8 cellular contexts compared by ENCODE assay signal in genomic region chr15:72227192-72227586, GRCh38. TPM values are rescaled to one million over a fixed set of nuclear protein-coding genes. Genes with fewer than 3 reads are reported as not detected.
DNase-seq lines count a peak whose midpoint lies in the region; ATAC-seq, FAIRE-seq and TF ChIP-seq lines count a peak whose summit lies in the region.

No MANE protein-coding gene starts in this region.

- SMC1A ChIA-PET in GM12878 (lab: Charles Lee; ENCODE audit: uncharacterized antibody, unreplicated experiment) = interaction anchor here (0.9 to 3.0 kb wide), 12 partner anchors 10 to 87 kb away, joined by 3 to 16 read pairs (median 5); no protein-coding TSS in a partner anchor

- H3K4me3 ChIP-seq in SJCRH30 (peak overlapping the region; percentile 96), GM12878 (peak overlapping the region; percentile 96), mucosa of rectum (ENCODE audit: low read length in 2 of 2) (peak overlapping the region in 1 of 2 donors; percentile 17), upper lobe of right lung (peak overlapping the region; percentile 3)

- no peaks in the 10 kb centered on the region for H3K9me3 ChIP-seq in SJCRH30 (replicated peaks)
- H3K9me3 ChIP-seq in GM12878 (replicated peaks; ENCODE audit: control insufficient read depth, insufficient read depth, low read length) = no peaks in the 10 kb centered on the region
- H3K9me3 ChIP-seq in mucosa of rectum (ENCODE audit: control insufficient read depth in 2 of 2, low read length in 2 of 2) = no peaks in the 10 kb centered on the region
- no peaks in the 10 kb centered on the region for H3K9me3 ChIP-seq in upper lobe of right lung

- H2AFZ ChIP-seq in GM12878 (ENCODE audit: control insufficient read depth, low read depth, low read length) = no peak overlapping the region

- peak overlapping the region; percentile 77 for H3K4me2 ChIP-seq in GM12878 (ENCODE audit: control insufficient read depth, insufficient read depth)

- no TSS peak for BruUV-seq in GM12878 (replicated peaks; lab: Mats Ljungman, UMichigan)

- TF ChIP-seq RAD21 in GM12878 (IDR thresholded peaks at IDR 0.05; ENCODE audit: insufficient read depth, low read depth, low read length) = no peak

- H3K4me1 ChIP-seq in SJCRH30 (peaks cover 26% of the 10 kb centered on the region), GM12878 (ENCODE audit: control insufficient read depth, insufficient read depth, low read length) (peaks cover 24% of the 10 kb centered on the region), mucosa of rectum (ENCODE audit: control insufficient read depth in 2 of 2, insufficient read depth in 2 of 2, low read length in 2 of 2) (peaks cover 17 to 30% of the 10 kb centered on the region in 2 donors), upper lobe of right lung (peaks cover 57% of the 10 kb centered on the region)

- H3K9ac ChIP-seq in GM12878 (ENCODE audit: control insufficient read depth, insufficient read depth, low read length) (peak overlapping the region; percentile 95), mucosa of rectum (ENCODE audit: low read depth in 1 of 2, low read length in 2 of 2) (no peak overlapping the region)

- intact Hi-C loops in GM12878 (cut with micrococcal nuclease; ENCODE audit: unreplicated experiment) = loop anchor here (5.0 kb wide), 1 partner anchor 245 kb away; the partner anchor contains the start of gene ARIH1
- intact Hi-C loops in upper lobe of right lung (cut with DNase I) = no loop called here

- in situ Hi-C loops in GM12878 (cut with MboI) = no loop called here

- RAD21 ChIA-PET in GM12878 (lab: Charles Lee; ENCODE audit: unreplicated experiment) = interaction anchor here (0.5 to 2.5 kb wide), 13 partner anchors 10 to 246 kb away, joined by 3 to 13 read pairs (median 4); no protein-coding TSS in a partner anchor

- CTCF ChIA-PET in GM12878 (lab: Yijun Ruan, JAX) = interaction anchor here (0.8 to 3.6 kb wide), 17 partner anchors 8 to 1409 kb away, joined by 3 to 27 read pairs (median 4); partner anchors contain the start of gene HEXA

- WGBS in GM12878 (ENCODE audit: insufficient coverage, insufficient replicate concordance, low lambda C conversion rate, missing lambda C conversion rate) = 0% methylated on average over 8 of the region's 8 CpGs

- ATAC-seq in GM12878 (peak; percentile 3), upper lobe of right lung (no peak), GM19463 (IDR thresholded peaks at IDR 0.05; ENCODE audit: unreplicated experiment) (no peak)

- H4K20me1 ChIP-seq in GM12878 (ENCODE audit: control insufficient read depth, insufficient read depth) = peaks cover 19% of the 10 kb centered on the region

- H3K79me2 ChIP-seq in GM12878 (ENCODE audit: control insufficient read depth, insufficient read depth, low read length) = peaks cover 95% of the 10 kb centered on the region

- TF ChIP-seq CTCF in GM12878 (IDR thresholded peaks at IDR 0.05 in 2 of 3, conservative IDR thresholded peaks at IDR 0.05 in 1 of 3; ENCODE audit: control insufficient read depth in 2 of 3, extremely low read depth in 1 of 3, insufficient read depth in 1 of 3, low read depth in 3 of 3, low read length in 3 of 3) = no peak
- no peak for TF ChIP-seq CTCF in upper lobe of right lung (IDR thresholded peaks at IDR 0.05)

- no peak for TF ChIP-seq POLR2A in GM12878 (IDR thresholded peaks at IDR 0.05; ENCODE audit: low read depth, low read length)

- no peak for FAIRE-seq in GM12878 (lab: Jason Lieb, UNC)

- POLR2A ChIA-PET in GM12878 (lab: Charles Lee) = interaction anchor here (0.6 to 2.1 kb wide), 10 partner anchors 10 to 454 kb away, joined by 3 to 9 read pairs (median 3); partner anchors contain the start of genes MYO9A and SENP8

- no peak for TF ChIP-seq EP300 in GM12878 (IDR thresholded peaks at IDR 0.05; ENCODE audit: borderline replicate concordance in 1 of 2, control insufficient read depth in 1 of 2, low read depth in 2 of 2, low read length in 2 of 2)

- H3K27me3 ChIP-seq in SJCRH30 (no peaks in the 10 kb centered on the region), GM12878 (replicated peaks in 1 of 2; ENCODE audit: control insufficient read depth in 2 of 2, insufficient read depth in 2 of 2, low read length in 1 of 2) (no peaks in the 10 kb centered on the region), mucosa of rectum (ENCODE audit: control insufficient read depth in 2 of 2, insufficient read depth in 2 of 2, low read length in 2 of 2) (no peaks in the 10 kb centered on the region), upper lobe of right lung (no peaks in the 10 kb centered on the region)

- H3K27ac ChIP-seq in SJCRH30 (peak overlapping the region; percentile 98), GM12878 (ENCODE audit: control insufficient read depth, insufficient read depth) (peak overlapping the region; percentile 97), mucosa of rectum (ENCODE audit: low read depth in 2 of 2, low read length in 2 of 2) (peak overlapping the region; percentile 37 to 64), upper lobe of right lung (peak overlapping the region; percentile 44)

- peak; percentile 53 for DNase-seq in H4 (ENCODE audit: low spot score)
- DNase-seq in SJCRH30 = peak in 1 of 2 experiments; percentile 32
- peak; percentile 46 for DNase-seq in GM12878 (ENCODE audit: low read depth, low spot score)
- no peak for DNase-seq in upper lobe of right lung
- DNase-seq in COLO668 (lab: John Stamatoyannopoulos, UW; ENCODE audit: unreplicated experiment) = no peak
- DNase-seq in HT-29 (ENCODE audit: low spot score) = no peak

- H3K36me3 ChIP-seq in SJCRH30 (peaks cover 60% of the 10 kb centered on the region), GM12878 (ENCODE audit: control insufficient read depth in 2 of 2, insufficient read depth in 2 of 2, low read length in 1 of 2) (peaks cover 5 to 39% of the 10 kb centered on the region in 2 experiments), mucosa of rectum (ENCODE audit: control insufficient read depth in 2 of 2, insufficient read depth in 2 of 2, low read length in 2 of 2) (peaks cover 5 to 7% of the 10 kb centered on the region in 2 donors), upper lobe of right lung (peaks cover 5% of the 10 kb centered on the region)

RNA-seq across cellular contexts. Expression of gene PKM, which starts 3.8 kb away (rescaled TPM):
- total RNA-seq in H4 (2014; rRNA removed; shearing (Covaris generic)) = 2,397 and 2,595 TPM in 2 replicates
- total RNA-seq in SJCRH30 (2014; rRNA removed; shearing (Covaris generic)) = 1,855 and 1,858 TPM in 2 replicates
- total RNA-seq in GM12878 (2013; cell fraction: nucleolus; rRNA removed) = 2,657 and 2,906 TPM in 2 replicates
- 1,257 and 1,302 TPM in 2 replicates for total RNA-seq in GM12878 (2014; rRNA removed)
- total RNA-seq in GM12878 (2014; rRNA removed; fragmentation: Illumina TruSeq; extraction: Trizol) = 912 and 984 TPM in 2 replicates
- total RNA-seq in GM12878 (2021) = 1,487 and 1,505 TPM in 2 replicates
- polyA plus RNA-seq in GM12878 (2011; ENCODE audit: low read depth) = 1,106 TPM
- 2,011 and 2,640 TPM in 2 replicates for polyA plus RNA-seq in GM12878 (2011; rRNA removed)
- 2,081 and 2,225 TPM in 2 replicates for polyA plus RNA-seq in GM12878 (2011; cell fraction: cytosol; rRNA removed)
- polyA plus RNA-seq in GM12878 (2011; cell fraction: nucleus; rRNA removed) = 3,305 and 4,399 TPM in 2 replicates
- 1,702 and 1,753 TPM in 2 replicates for polyA plus RNA-seq in GM12878 (2012)
- 1,523 and 1,631 TPM in 2 replicates for polyA plus RNA-seq in GM12878 (2014; fragmentation: Illumina TruSeq; extraction: Trizol)
- polyA plus RNA-seq in GM12878 (2014; fragmentation: Nextera tagmentation; extraction: Ambion mirVana) = 100 to 1,000 TPM; 491 to 500 TPM
- 1,361 and 1,456 TPM in 2 replicates for polyA plus RNA-seq in GM12878 (2014; rRNA removed)
- 1,000 to 10,000 TPM; 1,696 to 1,742 TPM for polyA plus RNA-seq in GM12878 (2016; fragmentation: Nextera tagmentation; extraction: Ambion mirVana)
- polyA minus RNA-seq in GM12878 (2011; rRNA and poly(A)+ RNA removed) = 2,197 and 2,457 TPM in 2 replicates
- polyA minus RNA-seq in GM12878 (2011; cell fraction: cytosol; rRNA and poly(A)+ RNA removed) = 720 and 815 TPM in 2 replicates
- polyA minus RNA-seq in GM12878 (2011; cell fraction: nucleus; rRNA and poly(A)+ RNA removed) = 1,090 and 1,249 TPM in 2 replicates
- 426 TPM for total RNA-seq in upper lobe of right lung
- total RNA-seq in HT-29 (2014; rRNA removed; shearing (Covaris generic)) = 1,702 and 1,855 TPM in 2 replicates

RNA-seq across cellular contexts. Expression of gene GRAMD2A, which starts 29.6 kb away (rescaled TPM):
- 0.18 and 0.33 TPM in 2 replicates for total RNA-seq in H4 (2014; rRNA removed; shearing (Covaris generic))
- 0.35 TPM in 1 of 2 replicates, not detected in the other for total RNA-seq in SJCRH30 (2014; rRNA removed; shearing (Covaris generic))
- total RNA-seq in GM12878 (2013; cell fraction: nucleolus; rRNA removed) = not detected in 2 replicates
- not detected in 2 replicates for total RNA-seq in GM12878 (2014; rRNA removed)
- not detected in 2 replicates for total RNA-seq in GM12878 (2014; rRNA removed; fragmentation: Illumina TruSeq; extraction: Trizol)
- total RNA-seq in GM12878 (2021) = not detected in 2 replicates
- not detected for polyA plus RNA-seq in GM12878 (2011; ENCODE audit: low read depth)
- not detected in 2 replicates for polyA plus RNA-seq in GM12878 (2011; rRNA removed)
- polyA plus RNA-seq in GM12878 (2011; cell fraction: cytosol; rRNA removed) = not detected in 2 replicates
- polyA plus RNA-seq in GM12878 (2011; cell fraction: nucleus; rRNA removed) = not detected in 2 replicates
- not detected in 2 replicates for polyA plus RNA-seq in GM12878 (2012)
- polyA plus RNA-seq in GM12878 (2014; fragmentation: Illumina TruSeq; extraction: Trizol) = not detected in 2 replicates
- polyA plus RNA-seq in GM12878 (2014; fragmentation: Nextera tagmentation; extraction: Ambion mirVana) = under 1 TPM in 1 of 2 experiments, not detected in 1; 0.02 TPM
- not detected in 2 replicates for polyA plus RNA-seq in GM12878 (2014; rRNA removed)
- polyA plus RNA-seq in GM12878 (2016; fragmentation: Nextera tagmentation; extraction: Ambion mirVana) = under 1 TPM in 1 of 2 experiments, not detected in 1; 0.35 TPM
- polyA minus RNA-seq in GM12878 (2011; rRNA and poly(A)+ RNA removed) = not detected in 2 replicates
- polyA minus RNA-seq in GM12878 (2011; cell fraction: cytosol; rRNA and poly(A)+ RNA removed) = not detected in 2 replicates
- polyA minus RNA-seq in GM12878 (2011; cell fraction: nucleus; rRNA and poly(A)+ RNA removed) = not detected in 2 replicates
- 27.4 TPM for total RNA-seq in upper lobe of right lung
- total RNA-seq in HT-29 (2014; rRNA removed; shearing (Covaris generic)) = 0.03 and 0.29 TPM in 2 replicates

RNA-seq across cellular contexts. Expression of gene PARP6, which starts 45.2 kb away (rescaled TPM):
- total RNA-seq in H4 (2014; rRNA removed; shearing (Covaris generic)) = 19.0 and 22.2 TPM in 2 replicates
- 36.1 and 52.5 TPM in 2 replicates for total RNA-seq in SJCRH30 (2014; rRNA removed; shearing (Covaris generic))
- 104 and 119 TPM in 2 replicates for total RNA-seq in GM12878 (2013; cell fraction: nucleolus; rRNA removed)
- total RNA-seq in GM12878 (2014; rRNA removed) = 26.3 and 31.2 TPM in 2 replicates
- total RNA-seq in GM12878 (2014; rRNA removed; fragmentation: Illumina TruSeq; extraction: Trizol) = 21.5 and 25.0 TPM in 2 replicates
- 38.3 and 40.0 TPM in 2 replicates for total RNA-seq in GM12878 (2021)
- 37.6 TPM for polyA plus RNA-seq in GM12878 (2011; ENCODE audit: low read depth)
- polyA plus RNA-seq in GM12878 (2011; rRNA removed) = 60.7 and 73.5 TPM in 2 replicates
- 49.1 and 49.8 TPM in 2 replicates for polyA plus RNA-seq in GM12878 (2011; cell fraction: cytosol; rRNA removed)
- 245 and 317 TPM in 2 replicates for polyA plus RNA-seq in GM12878 (2011; cell fraction: nucleus; rRNA removed)
- 44.8 and 49.9 TPM in 2 replicates for polyA plus RNA-seq in GM12878 (2012)
- 41.4 and 47.2 TPM in 2 replicates for polyA plus RNA-seq in GM12878 (2014; fragmentation: Illumina TruSeq; extraction: Trizol)
- 10 to 100 TPM; 14.3 to 23.7 TPM for polyA plus RNA-seq in GM12878 (2014; fragmentation: Nextera tagmentation; extraction: Ambion mirVana)
- polyA plus RNA-seq in GM12878 (2014; rRNA removed) = 43.9 and 51.8 TPM in 2 replicates
- 10 to 100 TPM; 15.5 to 27.6 TPM for polyA plus RNA-seq in GM12878 (2016; fragmentation: Nextera tagmentation; extraction: Ambion mirVana)
- polyA minus RNA-seq in GM12878 (2011; rRNA and poly(A)+ RNA removed) = 39.3 and 65.1 TPM in 2 replicates
- 9.0 and 13.4 TPM in 2 replicates for polyA minus RNA-seq in GM12878 (2011; cell fraction: cytosol; rRNA and poly(A)+ RNA removed)
- polyA minus RNA-seq in GM12878 (2011; cell fraction: nucleus; rRNA and poly(A)+ RNA removed) = 45.9 and 59.0 TPM in 2 replicates
- total RNA-seq in upper lobe of right lung = 87.9 TPM
- total RNA-seq in HT-29 (2014; rRNA removed; shearing (Covaris generic)) = 39.1 and 49.9 TPM in 2 replicates

Comparison
In these comparisons a context has a peak if more than half of its experiments do, and no peak if none do; other contexts are left out.
1. DNase-seq: peak in H4 (single experiment) and GM12878 (single experiment); none in upper lobe of right lung (single experiment), COLO668 (single experiment) and HT-29 (single experiment).
2. H3K27ac ChIP-seq: peak in every context shown above with its lines; median percentile 98 in SJCRH30; 97 in GM12878; 50 in mucosa of rectum; 44 in upper lobe of right lung.
3. RNA of gene GRAMD2A, which starts 29.6 kb away (total RNA-seq): 27.4 TPM in upper lobe of right lung (single experiment); 0.18 to 0.33 TPM in H4, 0.03 to 0.29 TPM in HT-29, 0.35 TPM in SJCRH30 and not detected in GM12878; every median in the first group is over 10 times any median in the second.